12 cellular contexts compared by ENCODE assay signal in genomic region chr5:117249086-117249815, GRCh38.
"Had no signal": no experiment of that assay in that cellular context is flagged by ENCODE, and none has a peak within 500 bp of the region (broad histone marks: within the 10 kb centered on the region; RNA-seq: fewer than 3 reads in every experiment).

No MANE protein-coding gene starts in this region.

- FAIRE-seq: keratinocyte had no signal

- H3K27ac ChIP-seq: ascending aorta, breast epithelium, left ventricle myocardium inferior, ovary had no signal

- H3K36me3 ChIP-seq: ascending aorta, breast epithelium, left ventricle myocardium inferior, ovary had no signal

- H3K27me3 ChIP-seq: ascending aorta, breast epithelium, ovary had no signal

- DNase-seq: activated CD4-positive, alpha-beta T cell treated with anti-CD3 and anti-CD28 coated beads, Interleukin-2, amount 10 ng/mL, durations not matched to agents 7 days and 5 days; activated CD8-positive, alpha-beta memory T cell treated with anti-CD3 and anti-CD28 coated beads, Interleukin-2, amount 50 U/mL, for 48 hours; activated naive CD8-positive, alpha-beta T cell treated with anti-CD3 and anti-CD28 coated beads, Interleukin-2, amount 10 ng/mL, durations not matched to agents 7 days and 5 days; dermis blood vessel endothelial cell; erythroblast; left ventricle myocardium inferior; ovary; stimulated activated CD4-positive, alpha-beta T cell treated with anti-CD3 and anti-CD28 coated beads, Interleukin-1b, Interleukin-23, amount 100 ng/mL, for 48 hours; stimulated activated naive CD8-positive, alpha-beta T cell treated with anti-CD3 and anti-CD28 coated beads, Interleukin-15, amount 100 ng/mL, for 72 hours had no signal

- H3K4me3 ChIP-seq: ascending aorta, breast epithelium, left ventricle myocardium inferior, ovary had no signal

- H3K4me1 ChIP-seq: ascending aorta, breast epithelium, left ventricle myocardium inferior had no signal

- H3K9me3 ChIP-seq: ascending aorta, breast epithelium, left ventricle myocardium inferior, ovary had no signal
